12 cellular contexts compared by ENCODE assay signal in genomic region chr5:100872409-100873190, GRCh38. TPM values are rescaled to one million over a fixed set of nuclear protein-coding genes. Genes with fewer than 3 reads are reported as not detected.
DNase-seq lines count a peak whose midpoint lies in the region; ATAC-seq and TF ChIP-seq lines count a peak whose summit lies in the region.
"Had no signal": no experiment of that assay in that cellular context is flagged by ENCODE, and none has a peak within 500 bp of the region (broad histone marks: within the 10 kb centered on the region; RNA-seq: fewer than 3 reads in every experiment).

No MANE protein-coding gene starts in this region.

- intact Hi-C loops in gastrocnemius medialis (cut with DNase I; ENCODE audit: low total_unique reads): no loop called here

- peak overlapping the region in 1 of 2 donors; percentile 69 for H3K27ac Mint-ChIP-seq in effector memory CD8-positive, alpha-beta T cell

- ATAC-seq in GM18861 (IDR thresholded peaks at IDR 0.05; ENCODE audit: unreplicated experiment) (peak; percentile 51), GM21447 (IDR thresholded peaks at IDR 0.05; ENCODE audit: unreplicated experiment) (peak; percentile 65), HG03565 (IDR thresholded peaks at IDR 0.05; ENCODE audit: unreplicated experiment) (peak; percentile 43), gastrocnemius medialis (no peak)
- ATAC-seq in effector memory CD8-positive, alpha-beta T cell (replicated peaks): peak; percentile 79
- ATAC-seq: SK-N-SH treated with all-trans-retinoic acid at 6 μM for 48 hours had no signal

- no peak for TF ChIP-seq POLR2A in gastrocnemius medialis (IDR thresholded peaks at IDR 0.05)

- TF ChIP-seq CTCF in osteoblast (IDR thresholded peaks at IDR 0.05; ENCODE audit: extremely low read depth, low read depth, low read length) (no peak), gastrocnemius medialis (IDR thresholded peaks at IDR 0.05 in 4 of 5, conservative IDR thresholded peaks at IDR 0.05 in 1 of 5) (no peak)

- H3K36me3 ChIP-seq in osteoblast (ENCODE audit: insufficient read depth, low read length): no peaks in the 10 kb centered on the region
- no peaks in the 10 kb centered on the region for H3K36me3 ChIP-seq in gastrocnemius medialis
- H3K36me3 ChIP-seq: colonic mucosa had no signal

- no peaks in the 10 kb centered on the region for H3K9me3 Mint-ChIP-seq in effector memory CD8-positive, alpha-beta T cell

- H3K4me3 ChIP-seq in osteoblast (ENCODE audit: insufficient read depth, low read length) (no peak overlapping the region), gastrocnemius medialis (no peak overlapping the region)
- H3K4me3 ChIP-seq: colonic mucosa had no signal

- no peaks in the 10 kb centered on the region for H3K27me3 Mint-ChIP-seq in effector memory CD8-positive, alpha-beta T cell

- peaks cover 15 to 44% of the 10 kb centered on the region in 2 donors for H3K4me1 Mint-ChIP-seq in effector memory CD8-positive, alpha-beta T cell (ENCODE audit: low read depth in 2 of 2)

- in situ Hi-C loops in gastrocnemius medialis (cut with MboI; ENCODE audit: low sequenced_read_pairs in 4 of 4): no loop called here

- H3K79me2 ChIP-seq in osteoblast (ENCODE audit: insufficient read depth, low read length): no peaks in the 10 kb centered on the region
- H3K79me2 ChIP-seq: parathyroid adenoma had no signal

- no peak overlapping the region for H3K4me3 Mint-ChIP-seq in effector memory CD8-positive, alpha-beta T cell

- H3K9me3 ChIP-seq in osteoblast (ENCODE audit: low read depth, low read length) (no peaks in the 10 kb centered on the region), gastrocnemius medialis (no peaks in the 10 kb centered on the region)
- H3K9me3 ChIP-seq: colonic mucosa had no signal

- H3K4me2 ChIP-seq in osteoblast (ENCODE audit: insufficient read depth, low read length): no peak overlapping the region

- no peak overlapping the region for H3K27ac ChIP-seq in osteoblast (ENCODE audit: low read depth, low read length)
- H3K27ac ChIP-seq in gastrocnemius medialis: no peak overlapping the region
- H3K27ac ChIP-seq: colonic mucosa, parathyroid adenoma had no signal

- H3K36me3 Mint-ChIP-seq in effector memory CD8-positive, alpha-beta T cell (ENCODE audit: insufficient read depth): peaks cover 21% of the 10 kb centered on the region

- no peaks in the 10 kb centered on the region for H3K4me1 ChIP-seq in osteoblast (ENCODE audit: insufficient read depth, low read length)
- no peaks in the 10 kb centered on the region for H3K4me1 ChIP-seq in gastrocnemius medialis
- H3K4me1 ChIP-seq: colonic mucosa, parathyroid adenoma had no signal

- H3K27me3 ChIP-seq in osteoblast (ENCODE audit: insufficient read depth, low read length): no peaks in the 10 kb centered on the region
- no peaks in the 10 kb centered on the region for H3K27me3 ChIP-seq in gastrocnemius medialis
- H3K27me3 ChIP-seq: colonic mucosa had no signal

- DNase-seq in effector memory CD8-positive, alpha-beta T cell: no peak
- DNase-seq in UCSD-AML1 (lab: John Stamatoyannopoulos, UW; ENCODE audit: unreplicated experiment) (no peak), osteoblast (ENCODE audit: insufficient read length, low spot score, missing footprints) (no peak), gastrocnemius medialis (no peak), EL (no peak)
- DNase-seq: colonic mucosa, Karpas-422 had no signal

- H2AFZ ChIP-seq in osteoblast (ENCODE audit: low read length): no peak overlapping the region
- H2AFZ ChIP-seq: parathyroid adenoma had no signal

- no peaks in the 10 kb centered on the region for H4K20me1 ChIP-seq in osteoblast (ENCODE audit: insufficient read depth, low read length)

RNA-seq across cellular contexts. Expression of gene ST8SIA4, which starts 30.5 kb away (rescaled TPM):
- 1.4 and 1.8 TPM in 2 replicates for total RNA-seq in osteoblast
- total RNA-seq in gastrocnemius medialis: 1 to 10 TPM in 3 of 4 donors, under 1 TPM in 1; 0.93 to 4.5 (median 1.3) TPM

Comparison
In these comparisons a context has a peak if more than half of its experiments do, and no peak if none do; other contexts are left out.
1. ATAC-seq: peak in GM18861 (single experiment), GM21447 (single experiment), HG03565 (single experiment) and effector memory CD8-positive, alpha-beta T cell (single experiment); none in gastrocnemius medialis (0 of 2).